In genomic region chr1:147959680-147960079, GRCh38 we compare ENCODE assay signal across 4 cellular contexts. TPM values are rescaled to one million over a fixed set of nuclear protein-coding genes. Genes with fewer than 3 reads are reported as not detected.
"Had no signal": no experiment of that assay in that cellular context is flagged by ENCODE, and none has a peak within 500 bp of the region (broad histone marks: within the 10 kb centered on the region; RNA-seq: fewer than 3 reads in every experiment).

No MANE protein-coding gene starts in this region.

RNA-seq across cellular contexts. Expression of gene GJA8, which starts 57.1 kb away (rescaled TPM):
- total RNA-seq: LHCN-M2, M059J, MCF 10A, NCI-H460 had no signal
